Comparison of ENCODE assay signal across 38 cellular contexts in genomic region chr6:133880006-133880405, GRCh38. TPM values are rescaled to one million over a fixed set of nuclear protein-coding genes. Genes with fewer than 3 reads are reported as not detected.
"Had no signal": no experiment of that assay in that cellular context is flagged by ENCODE, and none has a peak within 500 bp of the region (broad histone marks: within the 10 kb centered on the region; RNA-seq: fewer than 3 reads in every experiment).

No MANE protein-coding gene starts in this region.

- H3K4me3 ChIP-seq: MG63 had no signal

- H3K9me3 ChIP-seq: MG63 had no signal

- H3K36me3 ChIP-seq: MG63 had no signal

- H3K27me3 ChIP-seq: MG63 had no signal

- DNase-seq: Karpas-422, Kasumi-1, MG63, MM.1S, MV-4-11, NCI-H1048, NCI-H1092, NCI-H1092 treated with DMSO at 0.1 percent for 48 hours, NCI-H1105, NCI-H1105 treated with DMSO at 0.1 percent for 48 hours, NCI-H1417, NCI-H1417 treated with DMSO at 0.1 percent for 48 hours, NCI-H1436, NCI-H1436 treated with DMSO at 0.1 percent for 48 hours, NCI-H146, NCI-H1694, NCI-H1694 treated with DMSO at 0.1 percent for 48 hours, NCI-H187, NCI-H187 treated with DMSO at 0.1 percent for 48 hours, NCI-H1930, NCI-H2029, NCI-H2029 treated with DMSO at 0.1 percent for 48 hours, NCI-H2081, NCI-H2081 treated with DMSO at 0.1 percent for 48 hours, NCI-H2107, NCI-H2171, NCI-H2171 treated with DMSO at 0.1 percent for 48 hours, NCI-H2227 treated with DMSO at 0.1 percent for 48 hours, NCI-H226, NCI-H345, NCI-H446, NCI-H446 treated with DMSO at 0.1 percent for 48 hours, NCI-H510A, NCI-H510A treated with DMSO at 0.1 percent for 48 hours, NCI-H524 had no signal

RNA-seq across cellular contexts. Expression of gene TCF21, which starts 8.9 kb away (rescaled TPM):
- total RNA-seq: LHCN-M2, MCF 10A, NCI-H460 had no signal
